28 cellular contexts compared by ENCODE assay signal in the genomic region with DNA sequence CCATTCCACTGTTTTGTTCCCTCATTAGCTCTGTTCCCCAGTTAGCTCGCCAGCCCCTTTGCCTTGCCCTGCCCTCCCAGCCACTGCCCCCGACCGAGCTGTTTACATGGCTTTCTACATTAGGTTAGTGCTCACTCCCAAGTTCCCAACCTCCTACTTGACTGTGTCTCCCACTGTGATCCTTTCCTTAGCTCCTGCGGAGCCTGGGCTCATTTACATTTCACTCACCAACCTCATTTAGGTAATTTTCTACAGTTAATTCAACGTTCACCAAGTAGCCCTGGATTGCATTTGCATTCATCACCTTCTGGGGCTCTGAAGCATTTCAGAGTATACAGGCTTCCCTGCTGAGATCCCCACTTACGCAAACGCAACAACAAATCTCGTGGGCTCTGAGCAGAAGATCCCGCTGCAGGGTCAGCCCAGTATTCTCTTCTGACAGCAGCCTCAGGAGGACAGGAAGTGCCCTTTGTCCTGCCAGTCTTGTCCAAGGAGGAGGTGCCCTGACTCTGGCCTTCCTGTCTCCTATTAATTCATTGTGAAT.
DNase-seq lines count a peak whose midpoint lies in the region; TF ChIP-seq lines count a peak whose summit lies in the region.
"Had no signal": no experiment of that assay in that cellular context is flagged by ENCODE, and none has a peak within 500 bp of the region (broad histone marks: within the 10 kb centered on the region; RNA-seq: fewer than 3 reads in every experiment).

No MANE protein-coding gene starts in this region.

- H3K4me3 Mint-ChIP-seq in endothelial cell (ENCODE audit: unreplicated experiment): no peak overlapping the region
- H3K4me3 Mint-ChIP-seq: activated T-cell treated with anti-CD3 and anti-CD28 coated beads, Interleukin-2, amount 50 U/mL, for 24 hours; brain; stimulated activated effector memory CD8-positive, alpha-beta T cell treated with anti-CD3 and anti-CD28 coated beads, Interleukin-12 subunit alpha, Interleukin-12 subunit beta, amount 100 ng/mL, for 72 hours; T-helper 1 cell treated with Interleukin-12 subunit alpha and Interleukin-12 subunit beta and Interleukin-4 antibody, amounts not matched to agents 30 μg/mL and 1 μg/mL, for 36 hours had no signal

- H3K9me3 Mint-ChIP-seq in endothelial cell (ENCODE audit: unreplicated experiment): no peaks in the 10 kb centered on the region
- H3K9me3 Mint-ChIP-seq: activated T-cell treated with anti-CD3 and anti-CD28 coated beads, Interleukin-2, amount 50 U/mL, for 24 hours; stimulated activated effector memory CD8-positive, alpha-beta T cell treated with anti-CD3 and anti-CD28 coated beads, Interleukin-12 subunit alpha, Interleukin-12 subunit beta, amount 100 ng/mL, for 72 hours; T-helper 1 cell treated with Interleukin-12 subunit alpha and Interleukin-12 subunit beta and Interleukin-4 antibody, amounts not matched to agents 30 μg/mL and 1 μg/mL, for 36 hours had no signal

- peaks cover 2% of the 10 kb centered on the region for H3K4me1 ChIP-seq in mesodermal cell (ENCODE audit: control insufficient read depth, insufficient read depth, low read length, poor library complexity, severe bottlenecking)
- H3K4me1 ChIP-seq: adrenal gland, lower lobe of right lung, vagina had no signal

- peak overlapping the region; percentile 41 for H3K27ac ChIP-seq in mesodermal cell (ENCODE audit: low read depth, low read length, severe bottlenecking)
- H3K27ac ChIP-seq: adrenal gland; BLaER1 treated with 17β-estradiol and CSF1 and Interleukin-3, amounts not matched to agents 10 nM and 100 nM; HL-60; lower lobe of right lung; SK-N-MC; vagina had no signal

- H3K9me3 ChIP-seq in mesodermal cell (ENCODE audit: control insufficient read depth, low read length): no peaks in the 10 kb centered on the region
- H3K9me3 ChIP-seq: adrenal gland; BLaER1 treated with 17β-estradiol and CSF1 and Interleukin-3, amounts not matched to agents 10 nM and 100 nM; Caco-2; lower lobe of right lung; vagina had no signal

- WGBS in mesodermal cell (ENCODE audit: insufficient coverage in 2 of 2), 2 experiments: 11 to 13% methylated on average over 9 of the region's 9 CpGs

- DNase-seq in ELF-1 (ENCODE audit: low read depth, low spot score) (peak; percentile 65), NCI-H2227 (lab: John Stamatoyannopoulos, UW; ENCODE audit: unreplicated experiment) (peak; percentile 12), endothelial cell (ENCODE audit: low spot score) (peak; percentile 14), HK-2 (ENCODE audit: unreplicated experiment) (no peak), SIG-M5 (lab: John Stamatoyannopoulos, UW) (no peak), CD1c-positive myeloid dendritic cell (ENCODE audit: extremely low spot score) (no peak)
- DNase-seq in stimulated activated CD4-positive, alpha-beta T cell treated with anti-CD3 and anti-CD28 coated beads, Interleukin-2, amount 100 ng/mL, for 48 hours: no peak
- DNase-seq: ACHN; activated CD4-positive, alpha-beta T cell treated with anti-CD3 and anti-CD28 coated beads for 4 hours; activated T-cell treated with anti-CD3 and anti-CD28 coated beads, Interleukin-2, amount 50 U/mL, for 24 hours; Caco-2; effector CD4-positive, alpha-beta T cell; erythroblast; kidney; lower lobe of right lung; NCI-H1105 treated with DMSO at 0.1 percent for 48 hours; NCI-H510A; nucleus accumbens; substantia nigra had no signal

- H3K4me3 ChIP-seq in mesodermal cell (ENCODE audit: extremely low read depth, insufficient read depth, low read length, poor library complexity, severe bottlenecking): no peak overlapping the region
- H3K4me3 ChIP-seq: adrenal gland; BLaER1 treated with 17β-estradiol and CSF1 and Interleukin-3, amounts not matched to agents 10 nM and 100 nM; lower lobe of right lung; SK-N-MC; vagina had no signal

- H3K27me3 Mint-ChIP-seq in endothelial cell (ENCODE audit: unreplicated experiment): peaks cover 3% of the 10 kb centered on the region

- H3K36me3 Mint-ChIP-seq in endothelial cell (ENCODE audit: low read depth, unreplicated experiment): no peaks in the 10 kb centered on the region
- H3K36me3 Mint-ChIP-seq: brain; stimulated activated effector memory CD8-positive, alpha-beta T cell treated with anti-CD3 and anti-CD28 coated beads, Interleukin-12 subunit alpha, Interleukin-12 subunit beta, amount 100 ng/mL, for 72 hours had no signal

- H3K27ac Mint-ChIP-seq in endothelial cell (ENCODE audit: unreplicated experiment): no peak overlapping the region
- H3K27ac Mint-ChIP-seq: activated T-cell treated with anti-CD3 and anti-CD28 coated beads, Interleukin-2, amount 50 U/mL, for 24 hours; stimulated activated effector memory CD8-positive, alpha-beta T cell treated with anti-CD3 and anti-CD28 coated beads, Interleukin-12 subunit alpha, Interleukin-12 subunit beta, amount 100 ng/mL, for 72 hours; T-helper 1 cell treated with Interleukin-12 subunit alpha and Interleukin-12 subunit beta and Interleukin-4 antibody, amounts not matched to agents 30 μg/mL and 1 μg/mL, for 36 hours had no signal

- H3K36me3 ChIP-seq in mesodermal cell (ENCODE audit: control insufficient read depth, insufficient read depth, low read length): no peaks in the 10 kb centered on the region
- H3K36me3 ChIP-seq: adrenal gland; BLaER1 treated with 17β-estradiol and CSF1 and Interleukin-3, amounts not matched to agents 10 nM and 100 nM; lower lobe of right lung; vagina had no signal

- TF ChIP-seq CTCF in endothelial cell (IDR thresholded peaks at IDR 0.05; ENCODE audit: unreplicated experiment): no peak

- peaks cover 26% of the 10 kb centered on the region for H3K4me1 Mint-ChIP-seq in endothelial cell (ENCODE audit: unreplicated experiment)

Comparison
In these comparisons a context has a peak if more than half of its experiments do, and no peak if none do; other contexts are left out.
1. DNase-seq: peak in ELF-1 (single experiment), NCI-H2227 (single experiment) and endothelial cell (single experiment); none in HK-2 (single experiment), SIG-M5 (single experiment), stimulated activated CD4-positive, alpha-beta T cell treated with anti-CD3 and anti-CD28 coated beads, Interleukin-2, amount 100 ng/mL, for 48 hours (0 of 2) and CD1c-positive myeloid dendritic cell (single experiment).